ENCODE assay signal across 1 cellular context in the genomic region with DNA sequence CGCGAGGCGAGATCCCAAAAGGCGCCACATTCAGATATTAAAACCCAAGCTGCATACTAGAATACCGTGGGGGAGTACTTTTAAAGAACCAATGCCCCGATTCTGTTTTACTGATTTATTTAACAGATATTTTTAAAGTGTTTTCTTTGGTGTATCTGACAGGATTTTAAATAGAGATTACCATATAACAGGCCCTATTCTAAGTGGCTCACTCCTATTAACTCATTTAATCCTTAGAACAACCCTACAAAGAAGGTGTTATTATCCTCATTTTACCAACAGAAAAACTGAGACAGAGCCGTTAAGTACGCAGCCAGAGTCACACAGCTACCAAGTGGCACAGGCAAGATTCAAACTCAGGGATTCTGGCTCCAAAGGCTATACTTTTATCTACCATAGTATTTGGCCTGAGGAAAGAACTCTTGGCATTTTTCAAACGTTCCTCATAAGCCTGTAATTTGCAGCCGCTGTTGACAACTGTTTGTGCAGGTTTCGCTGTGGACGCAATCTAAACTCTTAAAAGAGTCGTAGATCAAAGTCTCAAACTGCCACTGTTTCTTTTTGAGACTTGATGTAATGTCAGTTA.
TF ChIP-seq lines count a peak whose summit lies in the region.

No MANE protein-coding gene starts in this region.

TF ChIP-seq in K562, 482 proteins besides CTCF, POLR2A, EP300 and RAD21 (continues in another document):
- TF ChIP-seq ZBTB17 (CRISPR knock-in tag; IDR thresholded peaks at IDR 0.05), result no peak
- TF ChIP-seq, protein P1, sequence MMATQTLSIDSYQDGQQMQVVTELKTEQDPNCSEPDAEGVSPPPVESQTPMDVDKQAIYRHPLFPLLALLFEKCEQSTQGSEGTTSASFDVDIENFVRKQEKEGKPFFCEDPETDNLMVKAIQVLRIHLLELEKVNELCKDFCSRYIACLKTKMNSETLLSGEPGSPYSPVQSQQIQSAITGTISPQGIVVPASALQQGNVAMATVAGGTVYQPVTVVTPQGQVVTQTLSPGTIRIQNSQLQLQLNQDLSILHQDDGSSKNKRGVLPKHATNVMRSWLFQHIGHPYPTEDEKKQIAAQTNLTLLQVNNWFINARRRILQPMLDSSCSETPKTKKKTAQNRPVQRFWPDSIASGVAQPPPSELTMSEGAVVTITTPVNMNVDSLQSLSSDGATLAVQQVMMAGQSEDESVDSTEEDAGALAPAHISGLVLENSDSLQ (IDR thresholded peaks at IDR 0.05), result no peak
- no peak for TF ChIP-seq NFXL1 (CRISPR knock-in tag; IDR thresholded peaks at IDR 0.05)
- TF ChIP-seq PTRF (tag; IDR thresholded peaks at IDR 0.05), result no peak
- TF ChIP-seq TEAD4 (IDR thresholded peaks at IDR 0.05; ENCODE audit: low read length), result no peak
- TF ChIP-seq TEAD4 (CRISPR knock-in tag; IDR thresholded peaks at IDR 0.05; ENCODE audit: borderline replicate concordance), result no peak
- peak in 1 of 2 experiments; percentile 9; a peak in 1 of 4 replicates for TF ChIP-seq FOXK2 (conservative IDR thresholded peaks at IDR 0.05 in 1 of 2, IDR thresholded peaks at IDR 0.05 in 1 of 2; ENCODE audit: low read depth in 2 of 2)
- peak; percentile 7; the same call in 1 of the 2 replicates for TF ChIP-seq MXI1 (IDR thresholded peaks at IDR 0.05; ENCODE audit: low read depth, low read length)
- no peak for TF ChIP-seq SIRT6 (IDR thresholded peaks at IDR 0.05; ENCODE audit: low read depth, low read length)
- TF ChIP-seq SMC3 (conservative IDR thresholded peaks at IDR 0.05; ENCODE audit: insufficient read depth, low read depth, low read length), result no peak
- TF ChIP-seq, protein P2, sequence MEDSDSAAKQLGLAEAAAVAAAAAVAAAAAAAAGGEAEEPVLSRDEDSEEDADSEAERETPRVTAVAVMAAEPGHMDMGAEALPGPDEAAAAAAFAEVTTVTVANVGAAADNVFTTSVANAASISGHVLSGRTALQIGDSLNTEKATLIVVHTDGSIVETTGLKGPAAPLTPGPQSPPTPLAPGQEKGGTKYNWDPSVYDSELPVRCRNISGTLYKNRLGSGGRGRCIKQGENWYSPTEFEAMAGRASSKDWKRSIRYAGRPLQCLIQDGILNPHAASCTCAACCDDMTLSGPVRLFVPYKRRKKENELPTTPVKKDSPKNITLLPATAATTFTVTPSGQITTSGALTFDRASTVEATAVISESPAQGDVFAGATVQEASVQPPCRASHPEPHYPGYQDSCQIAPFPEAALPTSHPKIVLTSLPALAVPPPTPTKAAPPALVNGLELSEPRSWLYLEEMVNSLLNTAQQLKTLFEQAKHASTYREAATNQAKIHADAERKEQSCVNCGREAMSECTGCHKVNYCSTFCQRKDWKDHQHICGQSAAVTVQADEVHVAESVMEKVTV (CRISPR knock-in tag; IDR thresholded peaks at IDR 0.05), result 0 out of 2 replicates have a peak, but pooled peaks have one; percentile 14
- 0 out of 4 replicates have a peak, but pooled peaks of 1 of the 2 experiments have one; percentile 31 for TF ChIP-seq FOXA3 (CRISPR knock-in tag; conservative IDR thresholded peaks at IDR 0.05 in 1 of 2, IDR thresholded peaks at IDR 0.05 in 1 of 2)
- TF ChIP-seq XRCC4 (IDR thresholded peaks at IDR 0.05; ENCODE audit: extremely low read depth, insufficient read depth, insufficient read length), result no peak
- TF ChIP-seq ZEB2 (IDR thresholded peaks at IDR 0.05), result no peak
- TF ChIP-seq, protein P3, sequence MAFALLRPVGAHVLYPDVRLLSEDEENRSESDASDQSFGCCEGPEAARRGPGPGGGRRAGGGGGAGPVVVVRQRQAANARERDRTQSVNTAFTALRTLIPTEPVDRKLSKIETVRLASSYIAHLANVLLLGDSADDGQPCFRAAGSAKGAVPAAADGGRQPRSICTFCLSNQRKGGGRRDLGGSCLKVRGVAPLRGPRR (CRISPR knock-in tag; IDR thresholded peaks at IDR 0.05), result no peak
- TF ChIP-seq FUS (optimal IDR thresholded peaks at IDR 0.05; ENCODE audit: low read depth, low read length), result no peak
- TF ChIP-seq MCM5 (IDR thresholded peaks at IDR 0.05; ENCODE audit: low read depth), result no peak
- TF ChIP-seq PURB (CRISPR knock-in tag; IDR thresholded peaks at IDR 0.05; ENCODE audit: low read depth), result no peak
- 0 out of 2 replicates have a peak, but pooled peaks have one; percentile 30 for TF ChIP-seq GTF2E2 (tag; IDR thresholded peaks at IDR 0.05)
- no peak for TF ChIP-seq RAD51 (IDR thresholded peaks at IDR 0.05; ENCODE audit: borderline replicate concordance, low read depth)
- TF ChIP-seq CCAR2 (IDR thresholded peaks at IDR 0.05; ENCODE audit: low read depth, low read length), result no peak
- no peak for TF ChIP-seq ZNF232 (CRISPR knock-in tag; IDR thresholded peaks at IDR 0.05)
- TF ChIP-seq PCBP2 (IDR thresholded peaks at IDR 0.05; ENCODE audit: low read depth, low read length, poor library complexity, severe bottlenecking), result no peak
- TF ChIP-seq, protein P4, sequence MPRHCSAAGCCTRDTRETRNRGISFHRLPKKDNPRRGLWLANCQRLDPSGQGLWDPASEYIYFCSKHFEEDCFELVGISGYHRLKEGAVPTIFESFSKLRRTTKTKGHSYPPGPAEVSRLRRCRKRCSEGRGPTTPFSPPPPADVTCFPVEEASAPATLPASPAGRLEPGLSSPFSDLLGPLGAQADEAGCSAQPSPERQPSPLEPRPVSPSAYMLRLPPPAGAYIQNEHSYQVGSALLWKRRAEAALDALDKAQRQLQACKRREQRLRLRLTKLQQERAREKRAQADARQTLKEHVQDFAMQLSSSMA (CRISPR knock-in tag; IDR thresholded peaks at IDR 0.05), result no peak
- 0 out of 4 replicates have a peak, but pooled peaks of 1 of the 2 experiments have one; percentile 19 for TF ChIP-seq TBL1XR1 (IDR thresholded peaks at IDR 0.05; ENCODE audit: low read length in 2 of 2)
- 0 out of 2 replicates have a peak, but pooled peaks have one; percentile 16 for TF ChIP-seq BACH1 (tag; IDR thresholded peaks at IDR 0.05)
- TF ChIP-seq, protein P5, sequence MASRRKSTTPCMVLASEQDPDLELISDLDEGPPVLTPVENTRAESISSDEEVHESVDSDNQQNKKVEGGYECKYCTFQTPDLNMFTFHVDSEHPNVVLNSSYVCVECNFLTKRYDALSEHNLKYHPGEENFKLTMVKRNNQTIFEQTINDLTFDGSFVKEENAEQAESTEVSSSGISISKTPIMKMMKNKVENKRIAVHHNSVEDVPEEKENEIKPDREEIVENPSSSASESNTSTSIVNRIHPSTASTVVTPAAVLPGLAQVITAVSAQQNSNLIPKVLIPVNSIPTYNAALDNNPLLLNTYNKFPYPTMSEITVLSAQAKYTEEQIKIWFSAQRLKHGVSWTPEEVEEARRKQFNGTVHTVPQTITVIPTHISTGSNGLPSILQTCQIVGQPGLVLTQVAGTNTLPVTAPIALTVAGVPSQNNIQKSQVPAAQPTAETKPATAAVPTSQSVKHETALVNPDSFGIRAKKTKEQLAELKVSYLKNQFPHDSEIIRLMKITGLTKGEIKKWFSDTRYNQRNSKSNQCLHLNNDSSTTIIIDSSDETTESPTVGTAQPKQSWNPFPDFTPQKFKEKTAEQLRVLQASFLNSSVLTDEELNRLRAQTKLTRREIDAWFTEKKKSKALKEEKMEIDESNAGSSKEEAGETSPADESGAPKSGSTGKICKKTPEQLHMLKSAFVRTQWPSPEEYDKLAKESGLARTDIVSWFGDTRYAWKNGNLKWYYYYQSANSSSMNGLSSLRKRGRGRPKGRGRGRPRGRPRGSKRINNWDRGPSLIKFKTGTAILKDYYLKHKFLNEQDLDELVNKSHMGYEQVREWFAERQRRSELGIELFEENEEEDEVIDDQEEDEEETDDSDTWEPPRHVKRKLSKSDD (conservative IDR thresholded peaks at IDR 0.05; ENCODE audit: low read length), result no peak
- no peak for TF ChIP-seq ZNF316 (IDR thresholded peaks at IDR 0.05)
- TF ChIP-seq TAF1 (IDR thresholded peaks at IDR 0.05; ENCODE audit: control insufficient read depth, extremely low read depth, insufficient read depth, low read length, severe bottlenecking), result no peak
- TF ChIP-seq, protein P6, sequence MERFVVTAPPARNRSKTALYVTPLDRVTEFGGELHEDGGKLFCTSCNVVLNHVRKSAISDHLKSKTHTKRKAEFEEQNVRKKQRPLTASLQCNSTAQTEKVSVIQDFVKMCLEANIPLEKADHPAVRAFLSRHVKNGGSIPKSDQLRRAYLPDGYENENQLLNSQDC (CRISPR knock-in tag; IDR thresholded peaks at IDR 0.05), result 0 out of 2 replicates have a peak, but pooled peaks have one; percentile 15
- TF ChIP-seq SRSF3 (IDR thresholded peaks at IDR 0.05; ENCODE audit: insufficient read depth, low read length), result no peak
- no peak for TF ChIP-seq TAF7 (tag; IDR thresholded peaks at IDR 0.05)
- TF ChIP-seq, protein P7, sequence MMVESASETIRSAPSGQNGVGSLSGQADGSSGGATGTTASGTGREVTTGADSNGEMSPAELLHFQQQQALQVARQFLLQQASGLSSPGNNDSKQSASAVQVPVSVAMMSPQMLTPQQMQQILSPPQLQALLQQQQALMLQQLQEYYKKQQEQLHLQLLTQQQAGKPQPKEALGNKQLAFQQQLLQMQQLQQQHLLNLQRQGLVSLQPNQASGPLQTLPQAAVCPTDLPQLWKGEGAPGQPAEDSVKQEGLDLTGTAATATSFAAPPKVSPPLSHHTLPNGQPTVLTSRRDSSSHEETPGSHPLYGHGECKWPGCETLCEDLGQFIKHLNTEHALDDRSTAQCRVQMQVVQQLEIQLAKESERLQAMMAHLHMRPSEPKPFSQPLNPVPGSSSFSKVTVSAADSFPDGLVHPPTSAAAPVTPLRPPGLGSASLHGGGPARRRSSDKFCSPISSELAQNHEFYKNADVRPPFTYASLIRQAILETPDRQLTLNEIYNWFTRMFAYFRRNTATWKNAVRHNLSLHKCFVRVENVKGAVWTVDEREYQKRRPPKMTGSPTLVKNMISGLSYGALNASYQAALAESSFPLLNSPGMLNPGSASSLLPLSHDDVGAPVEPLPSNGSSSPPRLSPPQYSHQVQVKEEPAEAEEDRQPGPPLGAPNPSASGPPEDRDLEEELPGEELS (CRISPR knock-in tag; IDR thresholded peaks at IDR 0.05; ENCODE audit: borderline replicate concordance), result no peak
- TF ChIP-seq, protein P8, sequence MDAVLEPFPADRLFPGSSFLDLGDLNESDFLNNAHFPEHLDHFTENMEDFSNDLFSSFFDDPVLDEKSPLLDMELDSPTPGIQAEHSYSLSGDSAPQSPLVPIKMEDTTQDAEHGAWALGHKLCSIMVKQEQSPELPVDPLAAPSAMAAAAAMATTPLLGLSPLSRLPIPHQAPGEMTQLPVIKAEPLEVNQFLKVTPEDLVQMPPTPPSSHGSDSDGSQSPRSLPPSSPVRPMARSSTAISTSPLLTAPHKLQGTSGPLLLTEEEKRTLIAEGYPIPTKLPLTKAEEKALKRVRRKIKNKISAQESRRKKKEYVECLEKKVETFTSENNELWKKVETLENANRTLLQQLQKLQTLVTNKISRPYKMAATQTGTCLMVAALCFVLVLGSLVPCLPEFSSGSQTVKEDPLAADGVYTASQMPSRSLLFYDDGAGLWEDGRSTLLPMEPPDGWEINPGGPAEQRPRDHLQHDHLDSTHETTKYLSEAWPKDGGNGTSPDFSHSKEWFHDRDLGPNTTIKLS (IDR thresholded peaks at IDR 0.05; ENCODE audit: borderline replicate concordance, low read depth), result 0 out of 2 replicates have a peak, but pooled peaks have one; percentile 7
- no peak for TF ChIP-seq ZNF830 (CRISPR knock-in tag; IDR thresholded peaks at IDR 0.05)
- TF ChIP-seq CBFA2T3 (IDR thresholded peaks at IDR 0.05), result no peak
- no peak; the same call in 1 of the 2 replicates for TF ChIP-seq ELF1 (tag; IDR thresholded peaks at IDR 0.05)
- TF ChIP-seq ZNF23 (CRISPR knock-in tag; IDR thresholded peaks at IDR 0.05), result no peak
- TF ChIP-seq ZNF239 (CRISPR knock-in tag; IDR thresholded peaks at IDR 0.05), result no peak
- TF ChIP-seq ZNF184 (CRISPR knock-in tag; IDR thresholded peaks at IDR 0.05), result no peak
- 0 out of 2 replicates have a peak, but pooled peaks have one; percentile 14 for TF ChIP-seq BCOR (IDR thresholded peaks at IDR 0.05)
- TF ChIP-seq MAFG (tag; conservative IDR thresholded peaks at IDR 0.05), result no peak
- no peak for TF ChIP-seq ZNF347 (CRISPR knock-in tag; IDR thresholded peaks at IDR 0.05; ENCODE audit: low read depth)
- TF ChIP-seq CBX3 (IDR thresholded peaks at IDR 0.05; ENCODE audit: borderline replicate concordance in 1 of 2, low read length in 2 of 2), result no peak
- no peak for TF ChIP-seq TAF15 (IDR thresholded peaks at IDR 0.05; ENCODE audit: low read depth, low read length)
- TF ChIP-seq, protein P9, sequence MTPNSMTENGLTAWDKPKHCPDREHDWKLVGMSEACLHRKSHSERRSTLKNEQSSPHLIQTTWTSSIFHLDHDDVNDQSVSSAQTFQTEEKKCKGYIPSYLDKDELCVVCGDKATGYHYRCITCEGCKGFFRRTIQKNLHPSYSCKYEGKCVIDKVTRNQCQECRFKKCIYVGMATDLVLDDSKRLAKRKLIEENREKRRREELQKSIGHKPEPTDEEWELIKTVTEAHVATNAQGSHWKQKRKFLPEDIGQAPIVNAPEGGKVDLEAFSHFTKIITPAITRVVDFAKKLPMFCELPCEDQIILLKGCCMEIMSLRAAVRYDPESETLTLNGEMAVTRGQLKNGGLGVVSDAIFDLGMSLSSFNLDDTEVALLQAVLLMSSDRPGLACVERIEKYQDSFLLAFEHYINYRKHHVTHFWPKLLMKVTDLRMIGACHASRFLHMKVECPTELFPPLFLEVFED (CRISPR knock-in tag; conservative IDR thresholded peaks at IDR 0.05), result no peak
- TF ChIP-seq ZC3H11A (IDR thresholded peaks at IDR 0.05; ENCODE audit: low read depth, low read length), result no peak
- no peak for TF ChIP-seq HNRNPL (IDR thresholded peaks at IDR 0.05; ENCODE audit: low read depth, low read length)
- no peak for TF ChIP-seq TCF7 (IDR thresholded peaks at IDR 0.05; ENCODE audit: borderline replicate concordance)
- TF ChIP-seq CXXC5 (CRISPR knock-in tag; IDR thresholded peaks at IDR 0.05), result no peak
